In genomic region chr1:244652699-244653438, GRCh38 we compare ENCODE assay signal across 1 cellular context.
TF ChIP-seq lines count a peak whose summit lies in the region.

TSS of gene DESI2 (plus strand) at chr1:244653126. CDS start at chr1:244653314, 188 bp downstream.

TF ChIP-seq in HepG2, 621 proteins besides CTCF, POLR2A, EP300 and RAD21 (continued from another document and continues in another):
- no peak for TF ChIP-seq ZNF770 (CRISPR knock-in tag; IDR thresholded peaks at IDR 0.05)
- no peak for TF ChIP-seq MYNN (CRISPR knock-in tag; IDR thresholded peaks at IDR 0.05; ENCODE audit: low read depth)
- TF ChIP-seq CCDC6 (CRISPR knock-in tag; IDR thresholded peaks at IDR 0.05) = 0 out of 2 replicates have a peak, but pooled peaks have one; percentile 75
- TF ChIP-seq FOXC1 (CRISPR knock-in tag; IDR thresholded peaks at IDR 0.05; ENCODE audit: borderline replicate concordance) = no peak
- peak; percentile 40; the same call in 1 of the 2 replicates for TF ChIP-seq ZNF878 (CRISPR knock-in tag; IDR thresholded peaks at IDR 0.05)
- TF ChIP-seq SP140L (CRISPR knock-in tag; IDR thresholded peaks at IDR 0.05; ENCODE audit: borderline replicate concordance) = no peak
- no peak for TF ChIP-seq PRPF4 (IDR thresholded peaks at IDR 0.05; ENCODE audit: low read depth, low read length, poor library complexity, severe bottlenecking)
- TF ChIP-seq ETV5 (CRISPR knock-in tag; IDR thresholded peaks at IDR 0.05; ENCODE audit: borderline replicate concordance) = no peak; the same call in 1 of the 2 replicates
- TF ChIP-seq ZNF784 (CRISPR knock-in tag; IDR thresholded peaks at IDR 0.05; ENCODE audit: borderline replicate concordance) = no peak; the same call in 1 of the 2 replicates
- no peak for TF ChIP-seq TRAFD1 (CRISPR knock-in tag; IDR thresholded peaks at IDR 0.05; ENCODE audit: borderline replicate concordance)
- TF ChIP-seq FOXK2 (IDR thresholded peaks at IDR 0.05) = no peak
- TF ChIP-seq MYPOP (CRISPR knock-in tag; IDR thresholded peaks at IDR 0.05) = 0 out of 2 replicates have a peak, but pooled peaks have one; percentile 14
- TF ChIP-seq ZNF598 (CRISPR knock-in tag; IDR thresholded peaks at IDR 0.05; ENCODE audit: borderline replicate concordance) = no peak
- peak; percentile 16 for TF ChIP-seq ZNF280B (CRISPR knock-in tag; IDR thresholded peaks at IDR 0.05; ENCODE audit: borderline replicate concordance)
- TF ChIP-seq IRF2 (CRISPR knock-in tag; IDR thresholded peaks at IDR 0.05) = peak; percentile 92
- TF ChIP-seq SNAPC4 (CRISPR knock-in tag; IDR thresholded peaks at IDR 0.05) = no peak; the same call in none of the 2 replicates
- peak; percentile 92 for TF ChIP-seq ZFY (CRISPR knock-in tag; IDR thresholded peaks at IDR 0.05)
- TF ChIP-seq JUNB (CRISPR knock-in tag; IDR thresholded peaks at IDR 0.05; ENCODE audit: borderline replicate concordance) = no peak
- no peak for TF ChIP-seq RXRB (CRISPR knock-in tag; IDR thresholded peaks at IDR 0.05; ENCODE audit: borderline replicate concordance)
- no peak for TF ChIP-seq NR2F2 (IDR thresholded peaks at IDR 0.05; ENCODE audit: borderline replicate concordance, low read depth)
- no peak; the same call in 1 of the 2 replicates for TF ChIP-seq ZNF768 (CRISPR knock-in tag; IDR thresholded peaks at IDR 0.05)
- TF ChIP-seq EED (CRISPR knock-in tag; IDR thresholded peaks at IDR 0.05) = 0 out of 2 replicates have a peak, but pooled peaks have one; percentile 20
- TF ChIP-seq ZKSCAN5 (CRISPR knock-in tag; IDR thresholded peaks at IDR 0.05) = no peak
- TF ChIP-seq ZFP91 (CRISPR knock-in tag; IDR thresholded peaks at IDR 0.05; ENCODE audit: borderline replicate concordance) = peak; percentile 60; the same call in 1 of the 2 replicates
- TF ChIP-seq ZNF138 (CRISPR knock-in tag; IDR thresholded peaks at IDR 0.05; ENCODE audit: low read depth) = no peak
- peak; percentile 17; the same call in 1 of the 2 replicates for TF ChIP-seq ZNF879 (CRISPR knock-in tag; IDR thresholded peaks at IDR 0.05)
- TF ChIP-seq TIGD3 (CRISPR knock-in tag; IDR thresholded peaks at IDR 0.05; ENCODE audit: borderline replicate concordance) = no peak
- TF ChIP-seq CREB3 (CRISPR knock-in tag; IDR thresholded peaks at IDR 0.05) = no peak
- no peak for TF ChIP-seq ZNF44 (CRISPR knock-in tag; IDR thresholded peaks at IDR 0.05)
- TF ChIP-seq IRX3 (CRISPR knock-in tag; IDR thresholded peaks at IDR 0.05; ENCODE audit: borderline replicate concordance, low read depth) = peak; percentile 46; the same call in 1 of the 2 replicates
- no peak; the same call in none of the 2 replicates for TF ChIP-seq SALL1 (CRISPR knock-in tag; IDR thresholded peaks at IDR 0.05)
- TF ChIP-seq CAMTA2 (CRISPR knock-in tag; IDR thresholded peaks at IDR 0.05; ENCODE audit: borderline replicate concordance) = 0 out of 2 replicates have a peak, but pooled peaks have one; percentile 46
- TF ChIP-seq ARID4A (CRISPR knock-in tag; IDR thresholded peaks at IDR 0.05; ENCODE audit: borderline replicate concordance) = peak; percentile 86; the same call in 1 of the 2 replicates
- peak; percentile 89 for TF ChIP-seq DRAP1 (CRISPR knock-in tag; IDR thresholded peaks at IDR 0.05)
- TF ChIP-seq ELF1 (CRISPR knock-in tag; IDR thresholded peaks at IDR 0.05) = peak; percentile 82
- TF ChIP-seq HNRNPH1 (optimal IDR thresholded peaks at IDR 0.05; ENCODE audit: low read depth, low read length) = no peak
